Comparison of ENCODE assay signal across 8 cellular contexts in the genomic region with DNA sequence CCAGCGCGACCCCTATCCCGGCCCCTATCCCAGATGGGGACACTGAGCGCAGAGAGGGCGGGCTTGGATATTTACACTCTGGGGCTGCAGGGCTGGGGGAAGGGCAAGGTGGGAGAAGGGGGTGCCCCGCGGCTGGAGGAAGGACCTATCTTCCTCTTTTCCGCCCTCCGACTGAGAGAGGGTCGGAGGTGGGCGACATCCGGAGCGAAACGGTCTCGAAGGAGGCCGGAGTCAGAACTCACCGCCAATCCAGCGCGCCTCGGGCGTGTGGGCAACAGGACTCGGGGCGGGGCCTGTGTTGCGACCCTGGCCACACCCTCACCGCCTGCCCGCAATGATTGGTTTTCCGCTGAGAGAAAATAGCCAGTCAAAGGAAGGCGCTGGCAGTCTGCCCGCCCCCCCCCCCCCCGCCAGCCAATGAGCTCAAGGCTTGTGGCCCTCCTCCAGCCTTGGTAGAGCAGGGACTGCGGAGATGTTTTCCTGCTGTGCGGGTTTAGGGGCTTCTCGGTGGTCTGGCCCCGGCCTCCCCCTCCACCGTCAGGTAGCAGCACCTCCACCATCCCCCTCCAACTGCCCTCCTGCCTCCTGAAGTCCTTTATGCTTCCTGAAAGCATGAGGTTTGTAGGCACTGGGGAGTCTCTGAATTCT. TPM values are rescaled to one million over a fixed set of nuclear protein-coding genes. Genes with fewer than 3 reads are reported as not detected.
A peak's percentile ranks its signal among the peaks of the same experiment; 100 is the strongest.
DNase-seq lines count a peak whose midpoint lies in the region; ATAC-seq and TF ChIP-seq lines count a peak whose summit lies in the region.

A gene with protein sequence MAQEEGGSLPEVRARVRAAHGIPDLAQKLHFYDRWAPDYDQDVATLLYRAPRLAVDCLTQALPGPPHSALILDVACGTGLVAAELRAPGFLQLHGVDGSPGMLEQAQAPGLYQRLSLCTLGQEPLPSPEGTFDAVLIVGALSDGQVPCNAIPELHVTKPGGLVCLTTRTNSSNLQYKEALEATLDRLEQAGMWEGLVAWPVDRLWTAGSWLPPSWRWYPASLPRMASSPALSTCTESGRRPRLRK (minus strand): TSS at position 269 of the 648 bp plus-strand sequence. CDS start 376 bp downstream, outside the sequence.

- H3K9me3 ChIP-seq in right atrium auricular region (no peaks in the 10 kb centered on the region), vagina (no peaks in the 10 kb centered on the region)

- no peaks in the 10 kb centered on the region for H3K27me3 ChIP-seq in right atrium auricular region
- H3K27me3 ChIP-seq in vagina = no peaks in the 10 kb centered on the region

- DNase-seq in NCI-H146 (lab: John Stamatoyannopoulos, UW) (peak; percentile 93), T-helper 1 cell (peak; percentile 79 to 89 (median 85)), amygdala (lab: John Stamatoyannopoulos, UW) (peak; percentile 19 to 95 (median 84)), right atrium auricular region (ENCODE audit: low spot score) (peak; percentile 94), pulmonary artery endothelial cell (ENCODE audit: low read depth, low spot score) (peak; percentile 67), vagina (ENCODE audit: extremely low spot score in 2 of 2) (peak in 1 of 2 donors; percentile 96)

- H3K4me3 ChIP-seq in right atrium auricular region (peak within 1 kb of the TSS; percentile 53 to 67), vagina (peak within 1 kb of the TSS; percentile 56 to 57)

- no peaks in the 10 kb centered on the region for H3K36me3 ChIP-seq in right atrium auricular region
- no peaks in the 10 kb centered on the region for H3K36me3 ChIP-seq in vagina

- TF ChIP-seq CTCF in right atrium auricular region (IDR thresholded peaks at IDR 0.05) (no peak), vagina (IDR thresholded peaks at IDR 0.05) (no peak)

- ATAC-seq in HG02852 (IDR thresholded peaks at IDR 0.05; ENCODE audit: unreplicated experiment) = peak; percentile 98

- peak within 1 kb of the TSS; percentile 47 to 70 for H3K27ac ChIP-seq in right atrium auricular region
- H3K27ac ChIP-seq in vagina = peak within 1 kb of the TSS; percentile 87

- TF ChIP-seq POLR2A in GM15510 (IDR thresholded peaks at IDR 0.05; ENCODE audit: borderline replicate concordance, extremely low read depth, insufficient read length) (peak; percentile 51), vagina (IDR thresholded peaks at IDR 0.05) (peak in 1 of 2 donors; percentile 76)

- H3K4me1 ChIP-seq in right atrium auricular region (peaks cover 0 to 11% of the 10 kb centered on the region in 2 donors), vagina (peaks cover 26% of the 10 kb centered on the region)

- intact Hi-C loops in vagina (cut with DNase I) = no loop called here

RNA-seq across cellular contexts. Expression of the gene that starts here (rescaled TPM):
- under 1 TPM in 1 of 2 donors, not detected in 1; 0.39 TPM for total RNA-seq in right atrium auricular region
- 0.99 and 1.0 TPM in 2 replicates for total RNA-seq in pulmonary artery endothelial cell
- total RNA-seq in vagina = not detected

Comparison
In these comparisons a context has a peak if more than half of its experiments do, and no peak if none do; other contexts are left out.
1. Peak in DNase-seq, H3K4me3 ChIP-seq and H3K27ac ChIP-seq in right atrium auricular region; RNA of the gene not detected or under 1 TPM.